In genomic region chr2:17626986-17627385, GRCh38 we compare ENCODE assay signal across 18 cellular contexts.
DNase-seq lines count a peak whose midpoint lies in the region; ATAC-seq and TF ChIP-seq lines count a peak whose summit lies in the region.
"Had no signal": no experiment of that assay in that cellular context is flagged by ENCODE, and none has a peak within 500 bp of the region (broad histone marks: within the 10 kb centered on the region; RNA-seq: fewer than 3 reads in every experiment).

No MANE protein-coding gene starts in this region.

- no peaks in the 10 kb centered on the region for H3K27me3 Mint-ChIP-seq in GM23338 (ENCODE audit: insufficient read depth, low read depth, poor library complexity)

- peaks cover 43% of the 10 kb centered on the region for H3K9me3 Mint-ChIP-seq in GM23338
- H3K9me3 Mint-ChIP-seq: HFFc6; T-helper 1 cell treated with Interleukin-12 subunit alpha and Interleukin-12 subunit beta and Interleukin-4 antibody, amounts not matched to agents 30 μg/mL and 1 μg/mL, for 36 hours had no signal

- H3K27ac ChIP-seq in GM23338 (ENCODE audit: low read depth), result no peak overlapping the region
- H3K27ac ChIP-seq: Peyer's patch had no signal

- peak; percentile 62 for DNase-seq in Jurkat, Clone E6-1 (ENCODE audit: low read depth, low spot score)
- DNase-seq in OCI-M1 (lab: John Stamatoyannopoulos, UW) (peak; percentile 73), islet precursor cell (peak; percentile 55), GM23338 (ENCODE audit: low spot score) (no peak), amygdala (lab: John Stamatoyannopoulos, UW) (no peak)
- DNase-seq: COR-L47, DMS53, HFFc6, IMR-90, NCI-H1436, NCI-H2029, NCI-H2171 treated with DMSO at 0.1 percent for 48 hours, Peyer's patch, SHP77 treated with DMSO at 0.1 percent for 48 hours had no signal

- ATAC-seq in GM19351 (IDR thresholded peaks at IDR 0.05; ENCODE audit: unreplicated experiment), result peak; percentile 36
- ATAC-seq in GM23338, result no peak
- no peak for ATAC-seq in GM21528 (IDR thresholded peaks at IDR 0.05; ENCODE audit: low FRiP score, unreplicated experiment)
- no peak for ATAC-seq in GM21529 (IDR thresholded peaks at IDR 0.05; ENCODE audit: unreplicated experiment)

- H3K9me2 ChIP-seq in GM23338 (ENCODE audit: insufficient read depth), result 0 out of 2 replicates have a peak, but pooled peaks cover 7% of the 10 kb centered on the region

- no peak overlapping the region; the same call in 1 of the 2 replicates for H3K27ac Mint-ChIP-seq in GM23338
- H3K27ac Mint-ChIP-seq: HFFc6; T-helper 1 cell treated with Interleukin-12 subunit alpha and Interleukin-12 subunit beta and Interleukin-4 antibody, amounts not matched to agents 30 μg/mL and 1 μg/mL, for 36 hours had no signal

- H3K36me3 Mint-ChIP-seq in GM23338 (ENCODE audit: low read depth), result peaks cover 86% of the 10 kb centered on the region

- no peak for TF ChIP-seq CTCF in GM23338 (conservative IDR thresholded peaks at IDR 0.05; ENCODE audit: low read depth in 2 of 2)

- H3K79me2 ChIP-seq in GM23338 (replicated peaks; ENCODE audit: insufficient read depth), result peaks cover 4% of the 10 kb centered on the region; the same call in 1 of the 2 replicates

- no peaks in the 10 kb centered on the region for H4K20me1 ChIP-seq in GM23338 (replicated peaks; ENCODE audit: insufficient read depth)

- H3K36me3 ChIP-seq in GM23338 (ENCODE audit: insufficient read depth), result peaks cover 13% of the 10 kb centered on the region
- H3K36me3 ChIP-seq: Peyer's patch had no signal

- no peak overlapping the region for H3K4me3 ChIP-seq in Jurkat, Clone E6-1 (ENCODE audit: low read length)
- H3K4me3 ChIP-seq in GM23338, result no peak overlapping the region
- H3K4me3 ChIP-seq: Peyer's patch had no signal

- no peaks in the 10 kb centered on the region for H3F3A ChIP-seq in GM23338 (replicated peaks; ENCODE audit: low read depth)

- peaks cover 6% of the 10 kb centered on the region; the same call in 2 of the 3 replicates for H3K4me1 Mint-ChIP-seq in GM23338

- peaks cover 6% of the 10 kb centered on the region; the same call in 1 of the 2 replicates for H3K4me1 ChIP-seq in GM23338 (ENCODE audit: insufficient read depth)
- H3K4me1 ChIP-seq: Peyer's patch had no signal

- no peaks in the 10 kb centered on the region for H3K27me3 ChIP-seq in GM23338 (ENCODE audit: insufficient read depth)
- H3K27me3 ChIP-seq: Peyer's patch had no signal

- no peak overlapping the region for H2AFZ ChIP-seq in GM23338

- no peak overlapping the region for H3K4me2 ChIP-seq in GM23338

- H3K4me3 Mint-ChIP-seq in GM23338, result no peak overlapping the region
- H3K4me3 Mint-ChIP-seq: HFFc6; T-helper 1 cell treated with Interleukin-12 subunit alpha and Interleukin-12 subunit beta and Interleukin-4 antibody, amounts not matched to agents 30 μg/mL and 1 μg/mL, for 36 hours had no signal

TF ChIP-seq in GM23338, 12 proteins besides CTCF, POLR2A, EP300 and RAD21 (continues in another document):
- TF ChIP-seq JUNB (IDR thresholded peaks at IDR 0.05; ENCODE audit: unreplicated experiment) (no peak), ZNF331 (CRISPR knock-in tag; IDR thresholded peaks at IDR 0.05; ENCODE audit: low read depth) (no peak), REST (IDR thresholded peaks at IDR 0.05; ENCODE audit: unreplicated experiment) (no peak), POLR2AphosphoS5 (IDR thresholded peaks at IDR 0.05; ENCODE audit: low read depth) (no peak), CREB1 (CRISPR knock-in tag; IDR thresholded peaks at IDR 0.05; ENCODE audit: low read depth) (no peak), EZH2 (IDR thresholded peaks at IDR 0.05; ENCODE audit: low read depth, unreplicated experiment) (no peak), STAT1 (IDR thresholded peaks at IDR 0.05; ENCODE audit: unreplicated experiment) (no peak), ETS1 (IDR thresholded peaks at IDR 0.05) (no peak)

Comparison
In these comparisons a context has a peak if more than half of its experiments do, and no peak if none do; other contexts are left out.
1. DNase-seq: peak in Jurkat, Clone E6-1 (single experiment), OCI-M1 (single experiment) and islet precursor cell (single experiment); none in GM23338 (single experiment) and amygdala (0 of 56).